In the genomic region with DNA sequence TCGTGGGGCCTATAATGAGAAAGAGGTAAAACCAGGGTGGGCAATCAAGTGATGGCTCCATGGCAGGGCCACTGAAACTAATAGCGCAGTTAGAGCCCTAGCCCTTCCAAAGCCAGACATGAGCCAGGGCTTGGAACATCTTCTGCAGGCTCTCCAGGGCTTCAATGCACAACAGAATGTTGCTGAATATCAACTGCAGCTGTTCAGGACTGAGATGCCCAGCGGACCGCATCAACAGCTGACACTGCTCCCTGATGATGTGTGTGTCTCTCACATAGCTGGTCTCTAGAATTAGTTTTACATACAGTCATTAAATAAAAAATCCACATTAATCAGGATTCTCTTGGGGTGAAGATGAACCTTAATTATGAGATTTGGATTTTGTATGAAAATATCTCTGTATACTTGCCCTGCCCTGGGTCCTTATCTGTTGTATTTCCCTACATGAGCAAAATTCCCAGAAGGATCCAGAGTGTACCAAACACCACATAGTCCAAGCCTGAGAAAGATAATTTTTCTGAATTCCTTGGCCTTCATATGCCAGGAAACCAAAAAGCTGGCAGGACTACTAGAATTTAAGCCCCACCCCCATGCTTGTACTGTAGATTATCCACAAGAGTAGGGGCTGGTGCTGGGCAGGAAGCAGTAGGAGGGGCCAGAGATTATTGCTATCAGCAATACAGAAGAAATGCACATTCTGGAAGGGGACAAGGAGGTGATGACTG, we compare ENCODE assay signal across 19 cellular contexts. TPM values are rescaled to one million over a fixed set of nuclear protein-coding genes. Genes with fewer than 3 reads are reported as not detected.
DNase-seq lines count a peak whose midpoint lies in the region; ATAC-seq and TF ChIP-seq lines count a peak whose summit lies in the region.
"Had no signal": no experiment of that assay in that cellular context is flagged by ENCODE, and none has a peak within 500 bp of the region (broad histone marks: within the 10 kb centered on the region; RNA-seq: fewer than 3 reads in every experiment).

No MANE protein-coding gene starts in this region.

- H3K27me3 Mint-ChIP-seq in nephron progenitor cell (ENCODE audit: low read depth, poor library complexity) (peaks cover 41% of the 10 kb centered on the region), MCF 10A (ENCODE audit: insufficient read depth, unreplicated experiment) (peaks cover 9% of the 10 kb centered on the region)
- no peaks in the 10 kb centered on the region for H3K27me3 Mint-ChIP-seq in stimulated activated memory B cell treated with anti-CD40 and anti-IgM and Interleukin-4, amounts not matched to agents 10 μg/mL and 1 μg/mL and 100 μg/mL, for 72 hours
- H3K27me3 Mint-ChIP-seq: activated CD4-positive, alpha-beta T cell treated with anti-CD3 and anti-CD28 coated beads for 36 hours had no signal

- no TSS peak for BruUV-seq in MCF 10A (replicated peaks; lab: Mats Ljungman, UMichigan)

- H3K27ac Mint-ChIP-seq in nephron progenitor cell (no peak overlapping the region), MCF 10A (ENCODE audit: low read depth, unreplicated experiment) (no peak overlapping the region)
- no peak overlapping the region for H3K27ac Mint-ChIP-seq in stimulated activated memory B cell treated with anti-CD40 and anti-IgM and Interleukin-4, amounts not matched to agents 10 μg/mL and 1 μg/mL and 100 μg/mL, for 72 hours
- H3K27ac Mint-ChIP-seq: activated CD4-positive, alpha-beta T cell treated with anti-CD3 and anti-CD28 coated beads for 36 hours; CD4-positive, alpha-beta T cell had no signal

- no peaks in the 10 kb centered on the region for H3K4me1 Mint-ChIP-seq in nephron progenitor cell
- peaks cover 24% of the 10 kb centered on the region for H3K4me1 Mint-ChIP-seq in stimulated activated memory B cell treated with anti-CD40 and anti-IgM and Interleukin-4, amounts not matched to agents 10 μg/mL and 1 μg/mL and 100 μg/mL, for 72 hours
- H3K4me1 Mint-ChIP-seq in MCF 10A (ENCODE audit: insufficient read depth, unreplicated experiment), result no peaks in the 10 kb centered on the region
- H3K4me1 Mint-ChIP-seq: activated CD4-positive, alpha-beta T cell treated with anti-CD3 and anti-CD28 coated beads for 36 hours had no signal

- POLR2A ChIA-PET in MCF 10A (lab: Yijun Ruan, JAX), result interaction anchor here (1.2 kb wide), 1 partner anchor 23 kb away, joined by 3 read pairs; no protein-coding TSS in a partner anchor

- CTCF ChIA-PET in MCF 10A (lab: Yijun Ruan, JAX), result no interaction called here

- no peak for ATAC-seq in HG03097 (IDR thresholded peaks at IDR 0.05; ENCODE audit: low FRiP score, unreplicated experiment)
- ATAC-seq in stimulated activated memory B cell treated with anti-CD40 and anti-IgM and Interleukin-4, amounts not matched to agents 10 μg/mL and 1 μg/mL and 100 μg/mL, for 72 hours, result no peak
- ATAC-seq: activated CD4-positive, alpha-beta T cell treated with anti-CD3 and anti-CD28 coated beads for 36 hours had no signal

- no peak overlapping the region for H3K4me3 Mint-ChIP-seq in nephron progenitor cell
- no peak overlapping the region for H3K4me3 Mint-ChIP-seq in stimulated activated memory B cell treated with anti-CD40 and anti-IgM and Interleukin-4, amounts not matched to agents 10 μg/mL and 1 μg/mL and 100 μg/mL, for 72 hours
- no peak overlapping the region for H3K4me3 Mint-ChIP-seq in MCF 10A (ENCODE audit: unreplicated experiment)
- H3K4me3 Mint-ChIP-seq: activated CD4-positive, alpha-beta T cell treated with anti-CD3 and anti-CD28 coated beads for 36 hours; CD4-positive, alpha-beta T cell had no signal

- TF ChIP-seq CTCF in nephron progenitor cell (IDR thresholded peaks at IDR 0.05) (no peak), MCF 10A (IDR thresholded peaks at IDR 0.05; ENCODE audit: unreplicated experiment) (no peak)

- intact Hi-C loops in MCF 10A (cut with micrococcal nuclease), result no loop called here

- H3K36me3 Mint-ChIP-seq in nephron progenitor cell (ENCODE audit: low read depth), result no peaks in the 10 kb centered on the region
- no peaks in the 10 kb centered on the region for H3K36me3 Mint-ChIP-seq in stimulated activated memory B cell treated with anti-CD40 and anti-IgM and Interleukin-4, amounts not matched to agents 10 μg/mL and 1 μg/mL and 100 μg/mL, for 72 hours
- H3K36me3 Mint-ChIP-seq in MCF 10A (ENCODE audit: insufficient read depth, unreplicated experiment), result no peaks in the 10 kb centered on the region

- H3K9me3 Mint-ChIP-seq in nephron progenitor cell (no peaks in the 10 kb centered on the region), MCF 10A (ENCODE audit: unreplicated experiment) (no peaks in the 10 kb centered on the region)
- no peaks in the 10 kb centered on the region for H3K9me3 Mint-ChIP-seq in stimulated activated memory B cell treated with anti-CD40 and anti-IgM and Interleukin-4, amounts not matched to agents 10 μg/mL and 1 μg/mL and 100 μg/mL, for 72 hours
- H3K9me3 Mint-ChIP-seq: CD4-positive, alpha-beta T cell had no signal

- DNase-seq in EH (ENCODE audit: low read depth) (peak; percentile 19), NCI-H226 (peak; percentile 48), erythroblast (lab: John Stamatoyannopoulos, UW) (peak; percentile 15 to 27), nephron progenitor cell (peak; percentile 29), AG20443 (ENCODE audit: low spot score) (no peak), MCF 10A (ENCODE audit: unreplicated experiment) (no peak)
- DNase-seq: activated CD4-positive, alpha-beta T cell treated with anti-CD3 and anti-CD28 coated beads for 36 hours; activated T-cell treated with anti-CD3 and anti-CD28 coated beads for 4 hours; CD4-positive, alpha-beta T cell; glutamatergic neuron; GM23248; islet precursor cell; NCI-H1417 treated with DMSO at 0.1 percent for 48 hours; NCI-H446 treated with DMSO at 0.1 percent for 48 hours; Peyer's patch; stimulated activated CD4-positive, alpha-beta T cell treated with anti-CD3 and anti-CD28 coated beads, Interleukin-2, amount 100 ng/mL, for 24 hours; tibial artery had no signal

- no peak for TF ChIP-seq POLR2A in erythroblast (IDR thresholded peaks at IDR 0.05; ENCODE audit: low read length)

RNA-seq across cellular contexts. Expression of a gene that starts 7.7 kb away (rescaled TPM):
- 62.4 and 66.9 TPM in 2 replicates for total RNA-seq in MCF 10A (2022)

Comparison
In these comparisons a context has a peak if more than half of its experiments do, and no peak if none do; other contexts are left out.
1. DNase-seq: peak in EH (single experiment), NCI-H226 (single experiment), erythroblast (2 of 2) and nephron progenitor cell (single experiment); none in AG20443 (single experiment) and MCF 10A (single experiment).